9 cellular contexts compared by ENCODE assay signal in genomic region chr1:1419812-1420653, GRCh38. TPM values are rescaled to one million over a fixed set of nuclear protein-coding genes. Genes with fewer than 3 reads are reported as not detected.
A peak's percentile ranks its signal among the peaks of the same experiment; 100 is the strongest.
DNase-seq lines count a peak whose midpoint lies in the region; ATAC-seq and TF ChIP-seq lines count a peak whose summit lies in the region.
"Had no signal": no experiment of that assay in that cellular context is flagged by ENCODE, and none has a peak within 500 bp of the region (broad histone marks: within the 10 kb centered on the region; RNA-seq: fewer than 3 reads in every experiment).

No MANE protein-coding gene starts in this region.

- no peak for TF ChIP-seq POLR2A in prostate gland (IDR thresholded peaks at IDR 0.05)

- H3K9me3 ChIP-seq in left ventricle myocardium inferior (replicated peaks) (no peaks in the 10 kb centered on the region), prostate gland (no peaks in the 10 kb centered on the region)

- H3K4me3 ChIP-seq in left ventricle myocardium inferior (peak overlapping the region; percentile 64), prostate gland (peak overlapping the region; percentile 32 to 41)

- H3K4me1 ChIP-seq in left ventricle myocardium inferior, result peaks cover 17% of the 10 kb centered on the region
- H3K4me1 ChIP-seq in prostate gland (replicated peaks), result peaks cover 6% of the 10 kb centered on the region

- H3K27me3 ChIP-seq in left ventricle myocardium inferior (ENCODE audit: low read depth) (no peaks in the 10 kb centered on the region), prostate gland (replicated peaks; ENCODE audit: insufficient read depth) (no peaks in the 10 kb centered on the region)

- ATAC-seq in GM21360 (IDR thresholded peaks at IDR 0.05; ENCODE audit: unreplicated experiment), result no peak
- no peak for ATAC-seq in HG03095 (IDR thresholded peaks at IDR 0.05; ENCODE audit: unreplicated experiment)

- H3K27ac ChIP-seq in left ventricle myocardium inferior (replicated peaks) (peak overlapping the region; percentile 78), prostate gland (peak overlapping the region; percentile 80 to 83)

- no peaks in the 10 kb centered on the region for H3K36me3 ChIP-seq in left ventricle myocardium inferior
- H3K36me3 ChIP-seq in prostate gland, result no peaks in the 10 kb centered on the region

- WGBS in prostate gland, result 3% methylated on average over 75 of the region's 112 CpGs

- intact Hi-C loops in left ventricle myocardium inferior (cut with micrococcal nuclease), result no loop called here
- intact Hi-C loops in prostate gland (cut with DNase I), result no loop called here

- TF ChIP-seq CTCF in left ventricle myocardium inferior (IDR thresholded peaks at IDR 0.05; ENCODE audit: borderline replicate concordance) (peak; percentile 27), prostate gland (IDR thresholded peaks at IDR 0.05) (peak in 1 of 4 experiments; percentile 9)

- DNase-seq in D341Med (ENCODE audit: low spot score), result peak; percentile 31
- DNase-seq in activated CD4-positive, CD25-positive, alpha-beta regulatory T cell treated with anti-CD3 and anti-CD28 coated beads, Interleukin-2, amount 50 U/mL, for 72 hours, result peak; percentile 27
- DNase-seq in left ventricle myocardium inferior, result no peak
- no peak for DNase-seq in prostate gland (ENCODE audit: low spot score)
- DNase-seq in HCEC 1CT, result no peak
- DNase-seq in AML-193 (lab: John Stamatoyannopoulos, UW), result no peak
- DNase-seq: NCI-H1436 treated with DMSO at 0.1 percent for 48 hours had no signal

RNA-seq across cellular contexts. Expression of gene ANKRD65, which starts 1.0 kb away (rescaled TPM):
- 1.7 TPM for total RNA-seq in left ventricle myocardium inferior
- total RNA-seq in prostate gland, result 10 to 100 TPM; 33.7 to 34.9 TPM

RNA-seq across cellular contexts. Expression of gene MRPL20, which starts 12.9 kb away (rescaled TPM):
- total RNA-seq in left ventricle myocardium inferior (135 TPM), prostate gland (100 to 1,000 TPM; 143 to 174 TPM)

RNA-seq across cellular contexts. Expression of gene VWA1, which starts 15.5 kb away (rescaled TPM):
- 13.7 TPM for total RNA-seq in left ventricle myocardium inferior
- total RNA-seq in prostate gland, result 100 to 1,000 TPM; 191 to 227 TPM

RNA-seq across cellular contexts. Expression of gene CCNL2, which starts 20.9 kb away (rescaled TPM):
- total RNA-seq in left ventricle myocardium inferior (46.1 TPM), prostate gland (100 to 1,000 TPM; 116 to 242 TPM)

RNA-seq across cellular contexts. Expression of gene ATAD3C, which starts 29.5 kb away (rescaled TPM):
- total RNA-seq in left ventricle myocardium inferior (2.8 TPM), prostate gland (1 to 10 TPM; 7.3 to 9.9 TPM)

Comparison
In these comparisons a context has a peak if more than half of its experiments do, and no peak if none do; other contexts are left out.
1. DNase-seq: peak in D341Med (single experiment) and activated CD4-positive, CD25-positive, alpha-beta regulatory T cell treated with anti-CD3 and anti-CD28 coated beads, Interleukin-2, amount 50 U/mL, for 72 hours (single experiment); none in left ventricle myocardium inferior (single experiment), prostate gland (single experiment), HCEC 1CT (single experiment) and AML-193 (0 of 2).
2. RNA of gene ANKRD65, which starts 1.0 kb away (total RNA-seq): 33.7 to 34.9 TPM in prostate gland; 1.7 TPM in left ventricle myocardium inferior (single experiment); every median in the first group is over 10 times any median in the second.
3. RNA of gene VWA1, which starts 15.5 kb away (total RNA-seq): 191 to 227 TPM in prostate gland; 13.7 TPM in left ventricle myocardium inferior (single experiment); every median in the first group is over 10 times any median in the second.